10 cellular contexts compared by ENCODE assay signal in the genomic region with DNA sequence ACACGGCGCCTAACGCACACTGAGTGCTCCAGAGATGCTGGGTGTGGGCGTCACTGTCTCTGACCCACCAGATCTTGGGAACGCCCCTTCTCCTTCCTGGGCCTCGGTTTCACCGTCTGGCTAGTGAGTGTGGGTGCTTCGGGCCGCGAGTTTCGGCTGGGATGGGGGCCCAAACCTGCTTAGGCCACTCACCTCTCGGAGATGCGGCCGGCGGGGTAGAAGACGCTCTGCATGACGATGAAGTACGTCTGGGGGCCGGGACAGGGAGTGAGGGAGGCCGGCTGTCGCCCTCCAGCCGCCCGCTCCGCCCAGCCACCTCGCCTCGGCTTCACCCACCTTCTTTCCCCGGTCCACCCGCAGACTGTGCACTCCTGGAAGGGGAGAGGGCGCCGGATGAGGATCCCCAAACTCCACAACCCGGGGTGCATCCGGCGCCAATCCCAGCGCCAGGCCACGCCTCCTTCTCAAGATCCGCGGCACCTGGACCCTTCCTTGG. TPM values are rescaled to one million over a fixed set of nuclear protein-coding genes. Genes with fewer than 3 reads are reported as not detected.
DNase-seq lines count a peak whose midpoint lies in the region; ATAC-seq and TF ChIP-seq lines count a peak whose summit lies in the region.
"Had no signal": no experiment of that assay in that cellular context is flagged by ENCODE, and none has a peak within 500 bp of the region (broad histone marks: within the 10 kb centered on the region; RNA-seq: fewer than 3 reads in every experiment).

No MANE protein-coding gene starts in this region.

- H3K9ac ChIP-seq in iPS-18a (ENCODE audit: low read length), result peak overlapping the region; percentile 53

- no peaks in the 10 kb centered on the region for H3K36me3 Mint-ChIP-seq in activated T-helper 2 cell treated with anti-CD3 and anti-CD28 coated beads, Interferon-gamma antibody, Interleukin-2, Interleukin-4, amounts not matched to agents 10 μg/mL and 5 μg/mL and 100 μg/mL, durations not matched to agents 14 hours and 24 hours and 36 hours (ENCODE audit: low read depth)
- H3K36me3 Mint-ChIP-seq: natural killer cell treated with Interleukin-12 subunit alpha and Interleukin-12 subunit beta and Interleukin-15 and Interleukin-18, amount 100 ng/mL, for 72 hours had no signal

- ATAC-seq in Right ventricle myocardium inferior (no peak), upper lobe of left lung (ENCODE audit: low FRiP score in 2 of 2) (no peak), HG02840 (IDR thresholded peaks at IDR 0.05; ENCODE audit: low FRiP score, unreplicated experiment) (no peak), HG02870 (IDR thresholded peaks at IDR 0.05; ENCODE audit: unreplicated experiment) (no peak)
- ATAC-seq: Panc1 had no signal

- intact Hi-C loops in Right ventricle myocardium inferior (cut with DNase I), result no loop called here
- intact Hi-C loops in activated T-helper 2 cell treated with anti-CD3 and anti-CD28 coated beads, Interferon-gamma antibody, Interleukin-2, Interleukin-4, amounts not matched to agents 10 μg/mL and 5 μg/mL and 100 μg/mL, durations not matched to agents 14 hours and 24 hours and 36 hours (cut with micrococcal nuclease), result no loop called here

- H3K27ac ChIP-seq in right atrium auricular region (no peak overlapping the region), iPS-18a (ENCODE audit: low read length) (no peak overlapping the region), upper lobe of left lung (peak overlapping the region in 1 of 4 donors; percentile 46), WERI-Rb-1 (no peak overlapping the region)

- no peaks in the 10 kb centered on the region for H3K9me3 Mint-ChIP-seq in activated T-helper 2 cell treated with anti-CD3 and anti-CD28 coated beads, Interferon-gamma antibody, Interleukin-2, Interleukin-4, amounts not matched to agents 10 μg/mL and 5 μg/mL and 100 μg/mL, durations not matched to agents 14 hours and 24 hours and 36 hours
- H3K9me3 Mint-ChIP-seq: natural killer cell treated with Interleukin-12 subunit alpha and Interleukin-12 subunit beta and Interleukin-15 and Interleukin-18, amount 100 ng/mL, for 72 hours had no signal

- TF ChIP-seq EP300 in upper lobe of left lung (IDR thresholded peaks at IDR 0.05), result no peak

- H3K4me1 Mint-ChIP-seq in activated T-helper 2 cell treated with anti-CD3 and anti-CD28 coated beads, Interferon-gamma antibody, Interleukin-2, Interleukin-4, amounts not matched to agents 10 μg/mL and 5 μg/mL and 100 μg/mL, durations not matched to agents 14 hours and 24 hours and 36 hours (ENCODE audit: low read depth), result peaks cover 20% of the 10 kb centered on the region

- DNase-seq in Right ventricle myocardium inferior (ENCODE audit: missing footprints) (peak; percentile 37), right atrium auricular region (ENCODE audit: low spot score) (no peak), upper lobe of left lung (peak in 1 of 2 donors; percentile 81), WERI-Rb-1 (no peak)
- DNase-seq in activated T-helper 2 cell treated with anti-CD3 and anti-CD28 coated beads, Interferon-gamma antibody, Interleukin-2, Interleukin-4, amounts not matched to agents 10 μg/mL and 5 μg/mL and 100 μg/mL, durations not matched to agents 14 hours and 24 hours and 36 hours (ENCODE audit: low spot score), result no peak

- no peak overlapping the region for H3K27ac Mint-ChIP-seq in activated T-helper 2 cell treated with anti-CD3 and anti-CD28 coated beads, Interferon-gamma antibody, Interleukin-2, Interleukin-4, amounts not matched to agents 10 μg/mL and 5 μg/mL and 100 μg/mL, durations not matched to agents 14 hours and 24 hours and 36 hours
- H3K27ac Mint-ChIP-seq: natural killer cell treated with Interleukin-12 subunit alpha and Interleukin-12 subunit beta and Interleukin-15 and Interleukin-18, amount 100 ng/mL, for 72 hours had no signal

- peaks cover 5 to 16% of the 10 kb centered on the region in 2 donors for H3K27me3 ChIP-seq in right atrium auricular region
- peaks cover 33% of the 10 kb centered on the region for H3K27me3 ChIP-seq in iPS-18a (ENCODE audit: control insufficient read depth, insufficient read depth, low read length)
- peaks cover 0 to 12% (median 5%) of the 10 kb centered on the region in 4 donors for H3K27me3 ChIP-seq in upper lobe of left lung
- H3K27me3 ChIP-seq in WERI-Rb-1 (ENCODE audit: insufficient read depth, low read depth, severe bottlenecking), result no peaks in the 10 kb centered on the region

- TF ChIP-seq CTCF in right atrium auricular region (IDR thresholded peaks at IDR 0.05) (no peak), upper lobe of left lung (IDR thresholded peaks at IDR 0.05) (no peak), WERI-Rb-1 (IDR thresholded peaks at IDR 0.05; ENCODE audit: low read depth, low read length) (no peak)

- H3K9me3 ChIP-seq in right atrium auricular region (no peaks in the 10 kb centered on the region), iPS-18a (ENCODE audit: control insufficient read depth, low read depth, low read length) (no peaks in the 10 kb centered on the region), upper lobe of left lung (no peaks in the 10 kb centered on the region), WERI-Rb-1 (ENCODE audit: severe bottlenecking) (no peaks in the 10 kb centered on the region)

- H3K27me3 Mint-ChIP-seq in activated T-helper 2 cell treated with anti-CD3 and anti-CD28 coated beads, Interferon-gamma antibody, Interleukin-2, Interleukin-4, amounts not matched to agents 10 μg/mL and 5 μg/mL and 100 μg/mL, durations not matched to agents 14 hours and 24 hours and 36 hours (ENCODE audit: low read depth), result peaks cover 22% of the 10 kb centered on the region

- peak overlapping the region; percentile 54 for H3K4me3 Mint-ChIP-seq in activated T-helper 2 cell treated with anti-CD3 and anti-CD28 coated beads, Interferon-gamma antibody, Interleukin-2, Interleukin-4, amounts not matched to agents 10 μg/mL and 5 μg/mL and 100 μg/mL, durations not matched to agents 14 hours and 24 hours and 36 hours (ENCODE audit: low read depth)
- H3K4me3 Mint-ChIP-seq: natural killer cell treated with Interleukin-12 subunit alpha and Interleukin-12 subunit beta and Interleukin-15 and Interleukin-18, amount 100 ng/mL, for 72 hours had no signal

- no peak for TF ChIP-seq POLR2A in upper lobe of left lung (IDR thresholded peaks at IDR 0.05)

- H3K36me3 ChIP-seq in right atrium auricular region (no peaks in the 10 kb centered on the region), iPS-18a (ENCODE audit: control insufficient read depth, low read depth, low read length) (no peaks in the 10 kb centered on the region), upper lobe of left lung (no peaks in the 10 kb centered on the region), WERI-Rb-1 (no peaks in the 10 kb centered on the region)

- H3K4me3 ChIP-seq in right atrium auricular region (peak overlapping the region in 1 of 2 donors; percentile 10), iPS-18a (ENCODE audit: low read length) (peak overlapping the region; percentile 73), upper lobe of left lung (peak overlapping the region in 3 of 4 donors; percentile 40 to 49 (median 42)), WERI-Rb-1 (ENCODE audit: low read depth, low read length) (no peak overlapping the region)

- WGBS in upper lobe of left lung, 2 donors, result 0 to 10% methylated on average over 16 to 30 of the region's 37 CpGs

- H3K4me1 ChIP-seq in right atrium auricular region, result peaks cover 0 to 41% of the 10 kb centered on the region in 2 donors
- H3K4me1 ChIP-seq in iPS-18a (ENCODE audit: control insufficient read depth, low read depth, low read length), result peaks cover 7% of the 10 kb centered on the region
- H3K4me1 ChIP-seq in upper lobe of left lung, result peaks cover 32 to 45% (median 36%) of the 10 kb centered on the region in 4 donors

RNA-seq across cellular contexts. Expression of gene PIP5KL1, which starts 3.6 kb away (rescaled TPM):
- total RNA-seq in Right ventricle myocardium inferior, result not detected
- total RNA-seq in right atrium auricular region, result under 1 TPM in 1 of 2 donors, not detected in 1; 0.20 TPM
- 1.4 and 3.4 TPM in 2 replicates for total RNA-seq in activated T-helper 2 cell treated with anti-CD3 and anti-CD28 coated beads, Interferon-gamma antibody, Interleukin-2, Interleukin-4, amounts not matched to agents 10 μg/mL and 5 μg/mL and 100 μg/mL, durations not matched to agents 14 hours and 24 hours and 36 hours
- 10 to 100 TPM in 3 of 6 donors, 1 to 10 TPM in 3; 4.1 to 38.8 (median 10.0) TPM for total RNA-seq in upper lobe of left lung

RNA-seq across cellular contexts. Expression of gene ST6GALNAC4, which starts 10.2 kb away (rescaled TPM):
- total RNA-seq in Right ventricle myocardium inferior (21.9 TPM), right atrium auricular region (10 to 100 TPM; 31.7 to 59.0 TPM), upper lobe of left lung (100 to 1,000 TPM in 1 of 6 donors, 10 to 100 TPM in 5; 41.3 to 105 (median 56.2) TPM)
- total RNA-seq in activated T-helper 2 cell treated with anti-CD3 and anti-CD28 coated beads, Interferon-gamma antibody, Interleukin-2, Interleukin-4, amounts not matched to agents 10 μg/mL and 5 μg/mL and 100 μg/mL, durations not matched to agents 14 hours and 24 hours and 36 hours, result 25.6 and 28.7 TPM in 2 replicates

RNA-seq across cellular contexts. Expression of gene DPM2, which starts 10.6 kb away (rescaled TPM):
- total RNA-seq in Right ventricle myocardium inferior (11.9 TPM), right atrium auricular region (10 to 100 TPM in 1 of 2 donors, 1 to 10 TPM in 1; 4.7 to 11.4 TPM), upper lobe of left lung (10 to 100 TPM; 20.1 to 40.7 (median 25.6) TPM)
- total RNA-seq in activated T-helper 2 cell treated with anti-CD3 and anti-CD28 coated beads, Interferon-gamma antibody, Interleukin-2, Interleukin-4, amounts not matched to agents 10 μg/mL and 5 μg/mL and 100 μg/mL, durations not matched to agents 14 hours and 24 hours and 36 hours, result 55.7 and 57.4 TPM in 2 replicates

RNA-seq across cellular contexts. Expression of gene ST6GALNAC6, which starts 27.6 kb away (rescaled TPM):
- total RNA-seq in Right ventricle myocardium inferior (43.3 TPM), right atrium auricular region (100 to 1,000 TPM in 1 of 2 donors, 10 to 100 TPM in 1; 68.2 to 106 TPM), upper lobe of left lung (100 to 1,000 TPM in 1 of 6 donors, 10 to 100 TPM in 5; 67.3 to 117 (median 85.2) TPM)
- total RNA-seq in activated T-helper 2 cell treated with anti-CD3 and anti-CD28 coated beads, Interferon-gamma antibody, Interleukin-2, Interleukin-4, amounts not matched to agents 10 μg/mL and 5 μg/mL and 100 μg/mL, durations not matched to agents 14 hours and 24 hours and 36 hours, result 60.3 and 60.7 TPM in 2 replicates

RNA-seq across cellular contexts. Expression of gene AK1, which starts 49.5 kb away (rescaled TPM):
- total RNA-seq in Right ventricle myocardium inferior, result 880 TPM
- 100 to 1,000 TPM; 263 to 398 TPM for total RNA-seq in right atrium auricular region
- total RNA-seq in activated T-helper 2 cell treated with anti-CD3 and anti-CD28 coated beads, Interferon-gamma antibody, Interleukin-2, Interleukin-4, amounts not matched to agents 10 μg/mL and 5 μg/mL and 100 μg/mL, durations not matched to agents 14 hours and 24 hours and 36 hours, result 19.6 and 21.0 TPM in 2 replicates
- total RNA-seq in upper lobe of left lung, result 100 to 1,000 TPM; 106 to 239 (median 161) TPM
